Comparison of ENCODE assay signal across 8 cellular contexts in the genomic region with DNA sequence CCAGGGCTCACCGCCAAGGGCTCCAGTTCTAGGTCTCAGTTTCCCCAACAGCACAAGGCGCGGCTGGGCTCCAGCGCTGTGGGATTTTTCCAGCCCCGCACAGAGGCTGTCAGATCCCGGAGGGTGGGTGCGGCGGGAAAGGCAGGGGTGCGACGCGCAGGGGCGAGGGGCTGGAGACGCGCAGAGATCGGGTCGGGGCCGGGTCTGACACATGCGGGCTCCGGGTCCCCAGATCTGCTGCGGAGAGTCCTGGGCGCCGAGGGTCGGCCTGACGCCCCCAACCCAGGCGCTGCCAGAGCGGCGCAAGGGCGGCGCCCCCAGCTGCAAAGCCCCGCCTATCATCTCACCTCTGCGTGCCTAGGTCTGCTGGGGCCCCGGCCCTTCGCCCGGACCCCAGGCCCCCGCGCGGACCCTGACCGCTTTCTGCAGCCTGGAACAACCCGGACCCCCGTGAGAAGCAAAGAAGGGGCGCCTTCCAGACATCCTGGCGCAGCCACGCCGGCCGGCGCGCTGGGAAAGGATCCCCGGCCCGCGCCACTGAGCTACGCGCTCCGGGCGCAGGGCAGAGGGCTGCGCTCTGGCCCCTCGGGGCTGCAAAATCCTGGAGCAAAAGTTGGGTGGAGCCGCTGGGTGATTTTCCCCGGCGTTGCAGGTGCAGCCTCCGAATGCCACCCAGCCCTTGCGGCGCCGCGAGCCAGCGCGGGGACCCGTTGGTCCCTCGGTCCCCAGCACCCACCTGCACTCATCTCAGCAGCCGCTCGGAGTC. TPM values are rescaled to one million over a fixed set of nuclear protein-coding genes. Genes with fewer than 3 reads are reported as not detected.
DNase-seq lines count a peak whose midpoint lies in the region; ATAC-seq and TF ChIP-seq lines count a peak whose summit lies in the region.

No MANE protein-coding gene starts in this region.

- H3K4me1 Mint-ChIP-seq in T-helper 2 cell treated with Interferon-gamma antibody and Interleukin-4, amounts not matched to agents 5 μg/mL and 100 μg/mL, for 36 hours (ENCODE audit: low read depth), result peaks cover 6% of the 10 kb centered on the region
- H3K4me1 Mint-ChIP-seq in activated naive CD8-positive, alpha-beta T cell treated with anti-CD3 and anti-CD28 coated beads, Interleukin-2, amount 10 ng/mL, durations not matched to agents 7 days and 5 days, result peaks cover 6% of the 10 kb centered on the region

- H3K4me1 ChIP-seq in thoracic aorta (ENCODE audit: control insufficient read depth in 1 of 2, low read depth in 2 of 2), result peaks cover 15 to 47% of the 10 kb centered on the region in 2 donors

- H3K4me3 Mint-ChIP-seq in T-helper 2 cell treated with Interferon-gamma antibody and Interleukin-4, amounts not matched to agents 5 μg/mL and 100 μg/mL, for 36 hours, result peak overlapping the region; percentile 40
- H3K4me3 Mint-ChIP-seq in activated naive CD8-positive, alpha-beta T cell treated with anti-CD3 and anti-CD28 coated beads, Interleukin-2, amount 10 ng/mL, durations not matched to agents 7 days and 5 days, result peak overlapping the region; percentile 60

- H3K27ac ChIP-seq in layer of hippocampus (ENCODE audit: low read depth, low read length), result peak overlapping the region; percentile 30
- peak overlapping the region; percentile 34 to 50 for H3K27ac ChIP-seq in thoracic aorta

- H3K27ac Mint-ChIP-seq in T-helper 2 cell treated with Interferon-gamma antibody and Interleukin-4, amounts not matched to agents 5 μg/mL and 100 μg/mL, for 36 hours, result no peak overlapping the region
- H3K27ac Mint-ChIP-seq in activated naive CD8-positive, alpha-beta T cell treated with anti-CD3 and anti-CD28 coated beads, Interleukin-2, amount 10 ng/mL, durations not matched to agents 7 days and 5 days, result no peak overlapping the region

- H3K36me3 ChIP-seq in thoracic aorta, result no peaks in the 10 kb centered on the region

- H3K36me3 Mint-ChIP-seq in T-helper 2 cell treated with Interferon-gamma antibody and Interleukin-4, amounts not matched to agents 5 μg/mL and 100 μg/mL, for 36 hours (ENCODE audit: low read depth), result peaks cover 2% of the 10 kb centered on the region
- peaks cover 2% of the 10 kb centered on the region for H3K36me3 Mint-ChIP-seq in activated naive CD8-positive, alpha-beta T cell treated with anti-CD3 and anti-CD28 coated beads, Interleukin-2, amount 10 ng/mL, durations not matched to agents 7 days and 5 days

- ATAC-seq in activated naive CD8-positive, alpha-beta T cell treated with anti-CD3 and anti-CD28 coated beads, Interleukin-2, amount 10 ng/mL, durations not matched to agents 7 days and 5 days (ENCODE audit: low read depth), result no peak
- ATAC-seq in thoracic aorta (ENCODE audit: insufficient number of reproducible peaks, low FRiP score, low read depth) (no peak), GM18873 (IDR thresholded peaks at IDR 0.05; ENCODE audit: low FRiP score, unreplicated experiment) (no peak), HG02588 (IDR thresholded peaks at IDR 0.05; ENCODE audit: unreplicated experiment) (no peak), GM18520 (IDR thresholded peaks at IDR 0.05; ENCODE audit: unreplicated experiment) (no peak)

- no peaks in the 10 kb centered on the region for H3K9me3 Mint-ChIP-seq in T-helper 2 cell treated with Interferon-gamma antibody and Interleukin-4, amounts not matched to agents 5 μg/mL and 100 μg/mL, for 36 hours
- no peaks in the 10 kb centered on the region for H3K9me3 Mint-ChIP-seq in activated naive CD8-positive, alpha-beta T cell treated with anti-CD3 and anti-CD28 coated beads, Interleukin-2, amount 10 ng/mL, durations not matched to agents 7 days and 5 days

- H3K4me3 ChIP-seq in thoracic aorta, result peak overlapping the region; percentile 91

- no peaks in the 10 kb centered on the region for H3K9me3 ChIP-seq in thoracic aorta

- H3K27me3 ChIP-seq in layer of hippocampus (ENCODE audit: control insufficient read depth, insufficient read depth, low read length) (no peaks in the 10 kb centered on the region), thoracic aorta (replicated peaks; ENCODE audit: insufficient read depth) (no peaks in the 10 kb centered on the region)

- peaks cover 26% of the 10 kb centered on the region for H3K27me3 Mint-ChIP-seq in T-helper 2 cell treated with Interferon-gamma antibody and Interleukin-4, amounts not matched to agents 5 μg/mL and 100 μg/mL, for 36 hours (ENCODE audit: low read depth)
- peaks cover 17% of the 10 kb centered on the region for H3K27me3 Mint-ChIP-seq in activated naive CD8-positive, alpha-beta T cell treated with anti-CD3 and anti-CD28 coated beads, Interleukin-2, amount 10 ng/mL, durations not matched to agents 7 days and 5 days

- no peak for DNase-seq in T-helper 2 cell treated with Interferon-gamma antibody and Interleukin-4, amounts not matched to agents 5 μg/mL and 100 μg/mL, for 36 hours (ENCODE audit: low spot score)
- DNase-seq in T-helper 2 cell (no peak), thoracic aorta (ENCODE audit: low spot score) (no peak)
- no peak for DNase-seq in activated naive CD8-positive, alpha-beta T cell treated with anti-CD3 and anti-CD28 coated beads, Interleukin-2, amount 10 ng/mL, durations not matched to agents 7 days and 5 days

- TF ChIP-seq CTCF in thoracic aorta (IDR thresholded peaks at IDR 0.05), result peak; percentile 2

- POLR2A ChIA-PET in activated naive CD8-positive, alpha-beta T cell treated with anti-CD3 and anti-CD28 coated beads, Interleukin-2, amount 10 ng/mL, durations not matched to agents 7 days and 5 days (lab: Charles Lee), result interaction anchor here (1.2 to 1.9 kb wide), 2 partner anchors 12 to 41 kb away, joined by 4 to 5 read pairs; partner anchors contain the start of gene SH3TC1

RNA-seq across cellular contexts. Expression of gene ABLIM2, which starts 0.5 kb away (rescaled TPM):
- 1 to 10 TPM; 1.7 to 2.5 TPM for total RNA-seq in activated naive CD8-positive, alpha-beta T cell treated with anti-CD3 and anti-CD28 coated beads, Interleukin-2, amount 10 ng/mL, durations not matched to agents 7 days and 5 days
- 10 to 100 TPM; 25.6 to 28.6 TPM for total RNA-seq in thoracic aorta

RNA-seq across cellular contexts. Expression of gene SH3TC1, which starts 41.0 kb away (rescaled TPM):
- 10 to 100 TPM; 14.8 to 15.7 TPM for total RNA-seq in activated naive CD8-positive, alpha-beta T cell treated with anti-CD3 and anti-CD28 coated beads, Interleukin-2, amount 10 ng/mL, durations not matched to agents 7 days and 5 days
- total RNA-seq in thoracic aorta, result 10 to 100 TPM; 63.2 to 68.6 TPM

Comparison
In these comparisons a context has a peak if more than half of its experiments do, and no peak if none do; other contexts are left out.
1. RNA of gene ABLIM2, which starts 0.5 kb away (total RNA-seq): 25.6 to 28.6 TPM in thoracic aorta; 1.7 to 2.5 TPM in activated naive CD8-positive, alpha-beta T cell treated with anti-CD3 and anti-CD28 coated beads, Interleukin-2, amount 10 ng/mL, durations not matched to agents 7 days and 5 days; every median in the first group is over 4 times any median in the second.